In genomic region chr3:14540821-14541385, GRCh38 we compare ENCODE assay signal across 30 cellular contexts. TPM values are rescaled to one million over a fixed set of nuclear protein-coding genes. Genes with fewer than 3 reads are reported as not detected.
A peak's percentile ranks its signal among the peaks of the same experiment; 100 is the strongest.
DNase-seq lines count a peak whose midpoint lies in the region; ATAC-seq, FAIRE-seq and TF ChIP-seq lines count a peak whose summit lies in the region.
"Had no signal": no experiment of that assay in that cellular context is flagged by ENCODE, and none has a peak within 500 bp of the region (broad histone marks: within the 10 kb centered on the region; RNA-seq: fewer than 3 reads in every experiment).

No MANE protein-coding gene starts in this region.

- H3K27me3 ChIP-seq in right atrium auricular region (no peaks in the 10 kb centered on the region), psoas muscle (ENCODE audit: insufficient read depth in 3 of 3, low read length in 2 of 3) (no peaks in the 10 kb centered on the region)

- intact Hi-C loops in left cardiac atrium (cut with DNase I) (no loop called here), kidney (cut with DNase I) (no loop called here), psoas muscle (cut with DNase I) (loop anchor here in 1 of 2 donors (2.0 kb wide), 1 partner anchor 18 kb away; no protein-coding TSS in a partner anchor)

- H3K4me3 ChIP-seq in right atrium auricular region (no peak overlapping the region), kidney (ENCODE audit: low read length in 2 of 2) (no peak overlapping the region), psoas muscle (peak overlapping the region; percentile 73)
- H3K4me3 ChIP-seq: HAP-1, PC-9 had no signal

- no peak overlapping the region for H3K9ac ChIP-seq in kidney (ENCODE audit: low read length in 2 of 2)

- H3K36me3 ChIP-seq in right atrium auricular region (no peaks in the 10 kb centered on the region), kidney (ENCODE audit: control insufficient read depth in 1 of 2, insufficient read depth in 2 of 2, low read length in 2 of 2) (no peaks in the 10 kb centered on the region), psoas muscle (ENCODE audit: insufficient read depth in 1 of 2, low read depth in 1 of 2) (no peaks in the 10 kb centered on the region)
- H3K36me3 ChIP-seq: HAP-1 had no signal

- H3K27ac Mint-ChIP-seq in HFFc6, result no peak overlapping the region
- H3K27ac Mint-ChIP-seq in type B pancreatic cell, result no peak overlapping the region

- H3K4me1 Mint-ChIP-seq in HFFc6 (ENCODE audit: low read depth) (no peaks in the 10 kb centered on the region), type B pancreatic cell (ENCODE audit: unreplicated experiment) (no peaks in the 10 kb centered on the region)
- H3K4me1 Mint-ChIP-seq: CD8-positive, alpha-beta memory T cell had no signal

- H3K27ac ChIP-seq in right atrium auricular region (peak overlapping the region in 1 of 2 donors; percentile 82), kidney (ENCODE audit: low read depth in 2 of 2, low read length in 2 of 2) (no peak overlapping the region), psoas muscle (peak overlapping the region; percentile 83)
- H3K27ac ChIP-seq: HL-60, PC-9 had no signal

- no peak for FAIRE-seq in kidney (lab: Jason Lieb, UNC)
- FAIRE-seq: G401.6, GM12892, HepG2 had no signal

- H3K9me3 Mint-ChIP-seq in HFFc6, result no peaks in the 10 kb centered on the region
- no peaks in the 10 kb centered on the region for H3K9me3 Mint-ChIP-seq in type B pancreatic cell

- H3K4me3 Mint-ChIP-seq in HFFc6, result no peak overlapping the region
- no peak overlapping the region for H3K4me3 Mint-ChIP-seq in type B pancreatic cell
- H3K4me3 Mint-ChIP-seq: CD8-positive, alpha-beta memory T cell had no signal

- H3K36me3 Mint-ChIP-seq in HFFc6 (ENCODE audit: low read depth) (no peaks in the 10 kb centered on the region), type B pancreatic cell (no peaks in the 10 kb centered on the region)
- H3K36me3 Mint-ChIP-seq: CD8-positive, alpha-beta memory T cell had no signal

- WGBS in psoas muscle, 3 donors, result 22 to 42% (median 36%) methylated on average over 6 of the region's 6 CpGs

- H3K27me3 Mint-ChIP-seq in HFFc6 (ENCODE audit: insufficient read depth), result peaks cover 14% of the 10 kb centered on the region
- H3K27me3 Mint-ChIP-seq in type B pancreatic cell, result peaks cover 3% of the 10 kb centered on the region

- DNase-seq in left cardiac atrium, result peak; percentile 15
- DNase-seq in right atrium auricular region (ENCODE audit: low spot score), result no peak
- peak; percentile 37 for DNase-seq in kidney
- peak; percentile 71 to 89 for DNase-seq in psoas muscle
- DNase-seq in foreskin melanocyte, result no peak
- no peak for DNase-seq in HFFc6
- no peak for DNase-seq in type B pancreatic cell (ENCODE audit: extremely low spot score, unreplicated experiment)
- DNase-seq: AML-193, C1 segment of cervical spinal cord, Calu3, KG1, NCI-H1092 treated with DMSO at 0.1 percent for 48 hours, NCI-H146, NCI-H2029, NCI-H2227 treated with DMSO at 0.1 percent for 48 hours, NCI-H510A, PC-9, RPMI8226, SIG-M5 had no signal

- H3K4me1 ChIP-seq in right atrium auricular region, result peaks cover 0 to 30% of the 10 kb centered on the region in 2 donors
- no peaks in the 10 kb centered on the region for H3K4me1 ChIP-seq in kidney (ENCODE audit: control insufficient read depth in 1 of 2, insufficient read depth in 1 of 2, low read depth in 1 of 2, low read length in 2 of 2)
- peaks cover 54% of the 10 kb centered on the region for H3K4me1 ChIP-seq in psoas muscle
- H3K4me1 ChIP-seq: HAP-1 had no signal

- H3K9me3 ChIP-seq in right atrium auricular region (no peaks in the 10 kb centered on the region), kidney (ENCODE audit: control insufficient read depth in 1 of 2, low read length in 2 of 2) (no peaks in the 10 kb centered on the region), psoas muscle (no peaks in the 10 kb centered on the region)
- H3K9me3 ChIP-seq: HAP-1 had no signal

- TF ChIP-seq CTCF in right atrium auricular region (IDR thresholded peaks at IDR 0.05) (no peak), kidney (IDR thresholded peaks at IDR 0.05; ENCODE audit: borderline replicate concordance, extremely low read depth, insufficient read depth) (no peak), psoas muscle (IDR thresholded peaks at IDR 0.05) (no peak), HFFc6 (IDR thresholded peaks at IDR 0.05) (no peak), type B pancreatic cell (conservative IDR thresholded peaks at IDR 0.05) (no peak)

- ATAC-seq in left cardiac atrium, result no peak
- peak; percentile 86 to 89 (median 88) for ATAC-seq in psoas muscle
- no peak for ATAC-seq in HG03469 (IDR thresholded peaks at IDR 0.05; ENCODE audit: unreplicated experiment)
- ATAC-seq: HepG2 had no signal

RNA-seq across cellular contexts. Expression of gene GRIP2, which starts 0.8 kb away (rescaled TPM):
- total RNA-seq in left cardiac atrium (10 to 100 TPM; 18.2 to 19.8 TPM), right atrium auricular region (10 to 100 TPM in 1 of 2 donors, 1 to 10 TPM in 1; 7.1 to 13.2 TPM), kidney (3.0 TPM), psoas muscle (10 to 100 TPM in 3 of 4 donors, 1 to 10 TPM in 1; 8.1 to 37.4 (median 29.0) TPM), type B pancreatic cell (ENCODE audit: low replicate concordance) (2.7 and 5.6 TPM in 2 replicates)
- polyA plus RNA-seq in kidney (ENCODE audit: insufficient read depth, low read depth, low replicate concordance) (3.2 TPM), psoas muscle (10 to 100 TPM in 1 of 3 donors, 1 to 10 TPM in 2; 2.2 to 24.9 (median 5.0) TPM)
- total RNA-seq in HFFc6 (2021; fragmentation: NEBNext Ultra II Directional; extraction: Animal tissue kit (Norgen Biotek cat#: 25700)), result under 1 TPM in 4 of 6 experiments, not detected in 2; 0.05 to 0.25 (median 0.13) TPM
- total RNA-seq: A172; Calu3; CD8-positive, alpha-beta memory T cell; Daoy; HT-29; PC-9 had no signal
- polyA plus RNA-seq: AG04450; CD8-positive, alpha-beta memory T cell had no signal

Comparison
In these comparisons a context has a peak if more than half of its experiments do, and no peak if none do; other contexts are left out.
1. DNase-seq: peak in left cardiac atrium (single experiment), kidney (single experiment) and psoas muscle (2 of 2); none in right atrium auricular region (single experiment), foreskin melanocyte (single experiment), HFFc6 (single experiment) and type B pancreatic cell (single experiment).
2. ATAC-seq: peak in psoas muscle (4 of 4); none in left cardiac atrium (0 of 2) and HG03469 (single experiment).